Comparison of ENCODE assay signal across 1 cellular context in the genomic region with DNA sequence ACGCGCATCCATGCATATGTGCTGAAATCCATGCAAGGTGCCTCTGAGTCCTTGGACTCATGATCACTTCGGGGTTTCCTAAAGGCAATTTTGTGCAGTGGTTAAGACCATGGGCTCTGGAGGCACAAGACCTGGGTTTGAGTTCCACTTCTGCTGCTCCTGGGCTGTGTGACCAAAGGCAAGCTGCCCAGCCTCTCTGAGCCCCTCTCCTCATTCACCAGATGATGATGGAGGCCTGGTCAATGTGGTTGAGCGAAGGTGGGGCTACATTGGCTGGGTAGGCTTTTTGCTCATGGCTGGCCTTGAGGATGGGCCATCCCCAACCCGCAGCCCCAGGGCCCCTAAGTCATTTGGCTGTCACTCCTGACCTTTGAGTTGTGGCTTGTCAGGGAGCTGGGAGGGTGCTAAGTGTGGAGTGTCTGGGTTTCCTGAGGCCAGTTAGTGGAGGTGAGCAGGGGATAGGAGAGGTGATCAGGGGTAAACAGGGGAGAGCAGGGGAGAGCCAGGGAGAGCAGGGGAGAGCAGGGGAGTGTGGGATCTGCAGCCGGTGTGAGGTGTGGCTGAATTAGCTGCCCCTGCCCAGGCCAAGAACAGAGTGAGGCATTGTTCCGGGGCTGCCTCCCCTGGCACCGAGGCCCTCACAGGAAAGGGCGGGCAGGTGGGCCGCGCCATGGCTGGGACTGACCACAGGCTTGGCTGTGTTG.
TF ChIP-seq lines count a peak whose summit lies in the region.

No MANE protein-coding gene starts in this region.

TF ChIP-seq in H1, 55 proteins besides CTCF, POLR2A, EP300 and RAD21:
- no peak for TF ChIP-seq SIX5 (IDR thresholded peaks at IDR 0.05; ENCODE audit: low read depth, low read length)
- TF ChIP-seq, protein P1, sequence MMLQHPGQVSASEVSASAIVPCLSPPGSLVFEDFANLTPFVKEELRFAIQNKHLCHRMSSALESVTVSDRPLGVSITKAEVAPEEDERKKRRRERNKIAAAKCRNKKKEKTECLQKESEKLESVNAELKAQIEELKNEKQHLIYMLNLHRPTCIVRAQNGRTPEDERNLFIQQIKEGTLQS (IDR thresholded peaks at IDR 0.05; ENCODE audit: insufficient read depth, low read depth, low read length) = no peak
- no peak for TF ChIP-seq RBBP5 (IDR thresholded peaks at IDR 0.05; ENCODE audit: borderline replicate concordance, low read depth, low read length)
- TF ChIP-seq BACH1 (IDR thresholded peaks at IDR 0.05; ENCODE audit: low read length) = no peak
- TF ChIP-seq RXRA (IDR thresholded peaks at IDR 0.05; ENCODE audit: insufficient read depth, low read depth, low read length) = no peak
- no peak for TF ChIP-seq RFX5 (IDR thresholded peaks at IDR 0.05; ENCODE audit: borderline replicate concordance, low read depth, low read length)
- no peak for TF ChIP-seq NANOG (IDR thresholded peaks at IDR 0.05; ENCODE audit: insufficient read depth, low read depth, low read length, poor library complexity, severe bottlenecking)
- TF ChIP-seq FOSL1 (IDR thresholded peaks at IDR 0.05; ENCODE audit: insufficient read depth, low read depth, low read length) = no peak
- TF ChIP-seq BRCA1 (IDR thresholded peaks at IDR 0.05; ENCODE audit: low read depth, low read length) = no peak
- no peak for TF ChIP-seq GTF2F1 (IDR thresholded peaks at IDR 0.05; ENCODE audit: borderline replicate concordance, low read depth, low read length)
- TF ChIP-seq BCL11A (IDR thresholded peaks at IDR 0.05; ENCODE audit: low read depth in 2 of 2, low read length in 2 of 2) = no peak
TF ChIP-seq in H1: peak in this region for 0.
